31 cellular contexts compared by ENCODE assay signal in genomic region chr5:175501759-175502158, GRCh38. TPM values are rescaled to one million over a fixed set of nuclear protein-coding genes. Genes with fewer than 3 reads are reported as not detected.
DNase-seq lines count a peak whose midpoint lies in the region; ATAC-seq, FAIRE-seq and TF ChIP-seq lines count a peak whose summit lies in the region.
"Had no signal": no experiment of that assay in that cellular context is flagged by ENCODE, and none has a peak within 500 bp of the region (broad histone marks: within the 10 kb centered on the region; RNA-seq: fewer than 3 reads in every experiment).

No MANE protein-coding gene starts in this region.

- intact Hi-C loops in CD4-positive, alpha-beta memory T cell (cut with micrococcal nuclease) = no loop called here
- intact Hi-C loops in right lobe of liver (cut with DNase I) = no loop called here

- H3K4ac ChIP-seq in mesendoderm (ENCODE audit: low read depth, low read length) = no peak overlapping the region

- H2BK15ac ChIP-seq in mesendoderm (replicated peaks; ENCODE audit: low read depth) = no peak overlapping the region

- no peaks in the 10 kb centered on the region for H3K79me1 ChIP-seq in mesendoderm (ENCODE audit: low read length)

- no peaks in the 10 kb centered on the region for H3K9me3 ChIP-seq in CD4-positive, CD25-positive, alpha-beta regulatory T cell (ENCODE audit: control insufficient read depth in 2 of 2, low read length in 2 of 2)
- H3K9me3 ChIP-seq in CD4-positive, alpha-beta memory T cell (ENCODE audit: control insufficient read depth in 1 of 2, low read length in 2 of 2) = no peaks in the 10 kb centered on the region
- no peaks in the 10 kb centered on the region for H3K9me3 ChIP-seq in right lobe of liver
- H3K9me3 ChIP-seq: gastrocnemius medialis, pancreas, Peyer's patch, SJCRH30, upper lobe of left lung had no signal

- no peak overlapping the region for H3K9ac ChIP-seq in mesendoderm (ENCODE audit: low read length)
- H3K9ac ChIP-seq: BLaER1 treated with 17β-estradiol and CSF1 and Interleukin-3, amounts not matched to agents 10 nM and 100 nM; KMS-11 had no signal

- H3K36me3 Mint-ChIP-seq in CD4-positive, CD25-positive, alpha-beta regulatory T cell = peaks cover 35% of the 10 kb centered on the region
- peaks cover 56 to 57% of the 10 kb centered on the region in 2 donors for H3K36me3 Mint-ChIP-seq in CD4-positive, alpha-beta memory T cell
- H3K36me3 Mint-ChIP-seq in activated T-helper 17 cell treated with anti-CD3 and anti-CD28 coated beads, Interleukin-2, amount 50 U/mL, for 72 hours (ENCODE audit: low read depth) = peaks cover 96% of the 10 kb centered on the region
- peaks cover 21% of the 10 kb centered on the region for H3K36me3 Mint-ChIP-seq in chondrocyte (ENCODE audit: low read depth)

- H3K4me3 Mint-ChIP-seq in CD4-positive, CD25-positive, alpha-beta regulatory T cell = no peak overlapping the region
- no peak overlapping the region for H3K4me3 Mint-ChIP-seq in CD4-positive, alpha-beta memory T cell
- no peak overlapping the region for H3K4me3 Mint-ChIP-seq in activated T-helper 17 cell treated with anti-CD3 and anti-CD28 coated beads, Interleukin-2, amount 50 U/mL, for 72 hours
- H3K4me3 Mint-ChIP-seq in chondrocyte (ENCODE audit: unreplicated experiment) = no peak overlapping the region
- H3K4me3 Mint-ChIP-seq: activated naive CD8-positive, alpha-beta T cell treated with anti-CD3 and anti-CD28 coated beads, Interleukin-2, amount 10 ng/mL, durations not matched to agents 7 days and 5 days; nephron had no signal

- H2BK5ac ChIP-seq in mesendoderm (ENCODE audit: low read length) = no peak overlapping the region

- no peak overlapping the region for H4K5ac ChIP-seq in mesendoderm (ENCODE audit: low read length)

- no peak overlapping the region for H4K8ac ChIP-seq in mesendoderm (ENCODE audit: low read depth, low read length)

- TF ChIP-seq POLR2A in GM12891 (IDR thresholded peaks at IDR 0.05; ENCODE audit: low read depth, low read length) = no peak
- TF ChIP-seq POLR2A in right lobe of liver (IDR thresholded peaks at IDR 0.05) = no peak

- no peak overlapping the region for H3K27ac ChIP-seq in CD4-positive, CD25-positive, alpha-beta regulatory T cell (ENCODE audit: insufficient read depth, low read length, poor library complexity, severe bottlenecking)
- H3K27ac ChIP-seq in CD4-positive, alpha-beta memory T cell (ENCODE audit: low read depth, low read length) = no peak overlapping the region
- H3K27ac ChIP-seq in mesendoderm (ENCODE audit: low read depth, low read length) (no peak overlapping the region), right lobe of liver (no peak overlapping the region)
- H3K27ac ChIP-seq: BLaER1 treated with 17β-estradiol and CSF1 and Interleukin-3, amounts not matched to agents 10 nM and 100 nM; gastrocnemius medialis; KMS-11; pancreas; Peyer's patch; SJCRH30; upper lobe of left lung had no signal

- peaks cover 0 to 3% (median 0%) of the 10 kb centered on the region in 7 donors for H3K9me3 Mint-ChIP-seq in CD4-positive, CD25-positive, alpha-beta regulatory T cell
- no peaks in the 10 kb centered on the region for H3K9me3 Mint-ChIP-seq in CD4-positive, alpha-beta memory T cell
- H3K9me3 Mint-ChIP-seq in activated T-helper 17 cell treated with anti-CD3 and anti-CD28 coated beads, Interleukin-2, amount 50 U/mL, for 72 hours = no peaks in the 10 kb centered on the region
- no peaks in the 10 kb centered on the region for H3K9me3 Mint-ChIP-seq in chondrocyte (ENCODE audit: low read depth)
- H3K9me3 Mint-ChIP-seq: nephron had no signal

- no peak for TF ChIP-seq CTCF in chondrocyte (IDR thresholded peaks at IDR 0.05)
- no peak for TF ChIP-seq CTCF in right lobe of liver (IDR thresholded peaks at IDR 0.05)

- peak overlapping the region in 2 of 3 donors; percentile 8 to 57 for H3K27ac Mint-ChIP-seq in CD4-positive, CD25-positive, alpha-beta regulatory T cell
- H3K27ac Mint-ChIP-seq in CD4-positive, alpha-beta memory T cell = peak overlapping the region in 4 of 7 donors; percentile 1 to 86 (median 54)
- peak overlapping the region; percentile 58 for H3K27ac Mint-ChIP-seq in activated T-helper 17 cell treated with anti-CD3 and anti-CD28 coated beads, Interleukin-2, amount 50 U/mL, for 72 hours
- H3K27ac Mint-ChIP-seq in chondrocyte (ENCODE audit: unreplicated experiment) = no peak overlapping the region
- H3K27ac Mint-ChIP-seq: activated naive CD8-positive, alpha-beta T cell treated with anti-CD3 and anti-CD28 coated beads, Interleukin-2, amount 10 ng/mL, durations not matched to agents 7 days and 5 days; nephron had no signal

- no peak for FAIRE-seq in GM12891 (lab: Jason Lieb, UNC)
- FAIRE-seq: D721Med, keratinocyte, pancreas had no signal

- H3K79me2 ChIP-seq in mesendoderm (ENCODE audit: control insufficient read depth, insufficient read depth, low read length) = no peaks in the 10 kb centered on the region

- WGBS in mesendoderm (ENCODE audit: extremely low coverage, insufficient coverage, low lambda C conversion rate) = no CpG with 5 or more reads among the region's 7 CpGs
- 100% methylated on average over 6 of the region's 7 CpGs for WGBS in right lobe of liver (ENCODE audit: insufficient coverage, low coverage, low lambda C conversion rate, missing lambda C conversion rate)

- no peak overlapping the region for H3K18ac ChIP-seq in mesendoderm (ENCODE audit: low read length)

- H3K4me3 ChIP-seq in CD4-positive, CD25-positive, alpha-beta regulatory T cell (ENCODE audit: low read depth, low read length) = no peak overlapping the region
- no peak overlapping the region for H3K4me3 ChIP-seq in CD4-positive, alpha-beta memory T cell (ENCODE audit: low read length in 2 of 2)
- H3K4me3 ChIP-seq in mesendoderm (ENCODE audit: low read length) (no peak overlapping the region), right lobe of liver (no peak overlapping the region)
- H3K4me3 ChIP-seq: BLaER1 treated with 17β-estradiol and CSF1 and Interleukin-3, amounts not matched to agents 10 nM and 100 nM; gastrocnemius medialis; pancreas; Peyer's patch; SJCRH30; smooth muscle cell; upper lobe of left lung had no signal

- no peak overlapping the region for H3K4me2 ChIP-seq in mesendoderm (ENCODE audit: low read length)
- H3K4me2 ChIP-seq: BLaER1 treated with 17β-estradiol and CSF1 and Interleukin-3, amounts not matched to agents 10 nM and 100 nM; KMS-11; smooth muscle cell had no signal

- no peaks in the 10 kb centered on the region for H3K27me3 Mint-ChIP-seq in CD4-positive, CD25-positive, alpha-beta regulatory T cell
- H3K27me3 Mint-ChIP-seq in CD4-positive, alpha-beta memory T cell = no peaks in the 10 kb centered on the region
- H3K27me3 Mint-ChIP-seq in activated T-helper 17 cell treated with anti-CD3 and anti-CD28 coated beads, Interleukin-2, amount 50 U/mL, for 72 hours = no peaks in the 10 kb centered on the region
- no peaks in the 10 kb centered on the region for H3K27me3 Mint-ChIP-seq in chondrocyte (ENCODE audit: low read depth)
- H3K27me3 Mint-ChIP-seq: activated naive CD8-positive, alpha-beta T cell treated with anti-CD3 and anti-CD28 coated beads, Interleukin-2, amount 10 ng/mL, durations not matched to agents 7 days and 5 days had no signal

- CTCF ChIA-PET in CD4-positive, alpha-beta memory T cell (lab: Charles Lee; ENCODE audit: partially characterized antibody) = interaction anchor here (1.2 kb wide), 1 partner anchor 11 kb away, joined by 3 read pairs; no protein-coding TSS in a partner anchor

- no peak for DNase-seq in CD4-positive, CD25-positive, alpha-beta regulatory T cell
- no peak for DNase-seq in CD4-positive, alpha-beta memory T cell
- DNase-seq in mesendoderm (peak; percentile 22), GM12891 (ENCODE audit: insufficient read length, low spot score) (no peak), chondrocyte (ENCODE audit: low spot score) (no peak), right lobe of liver (no peak)
- DNase-seq: activated naive CD8-positive, alpha-beta T cell treated with anti-CD3 and anti-CD28 coated beads, Interleukin-2, amount 10 ng/mL, durations not matched to agents 7 days and 5 days; activated T-cell treated with anti-CD3 and anti-CD28 coated beads, Interleukin-2, amount 50 U/mL, for 1 hour; central memory CD4-positive, alpha-beta T cell; dermis blood vessel endothelial cell; gastrocnemius medialis; hypothalamus; NCI-H1436; NCI-H2081 treated with DMSO at 0.1 percent for 48 hours; NCI-H226; NCI-H69; pancreas; Peyer's patch; SJCRH30; stimulated activated CD4-positive, alpha-beta T cell treated with anti-CD3 and anti-CD28 coated beads, Interleukin-1b, Interleukin-23, amount 100 ng/mL, for 48 hours; T-helper 1 cell; upper lobe of left lung had no signal

- peaks cover 22 to 40% (median 24%) of the 10 kb centered on the region in 4 donors for H3K4me1 Mint-ChIP-seq in CD4-positive, CD25-positive, alpha-beta regulatory T cell
- peaks cover 12 to 55% (median 24%) of the 10 kb centered on the region in 4 donors for H3K4me1 Mint-ChIP-seq in CD4-positive, alpha-beta memory T cell
- H3K4me1 Mint-ChIP-seq in activated T-helper 17 cell treated with anti-CD3 and anti-CD28 coated beads, Interleukin-2, amount 50 U/mL, for 72 hours = peaks cover 25% of the 10 kb centered on the region
- no peaks in the 10 kb centered on the region for H3K4me1 Mint-ChIP-seq in chondrocyte (ENCODE audit: low read depth)
- H3K4me1 Mint-ChIP-seq: nephron had no signal

- POLR2A ChIA-PET in CD4-positive, alpha-beta memory T cell (lab: Charles Lee; ENCODE audit: partially characterized antibody) = no interaction called here

- H3K36me3 ChIP-seq in CD4-positive, CD25-positive, alpha-beta regulatory T cell (ENCODE audit: control insufficient read depth, insufficient read depth, low read length) = peaks cover 22% of the 10 kb centered on the region
- H3K36me3 ChIP-seq in CD4-positive, alpha-beta memory T cell (ENCODE audit: insufficient read depth, low read length) = no peaks in the 10 kb centered on the region
- H3K36me3 ChIP-seq in mesendoderm (ENCODE audit: control insufficient read depth, insufficient read depth, low read length) = no peaks in the 10 kb centered on the region
- peaks cover 0 to 31% (median 5%) of the 10 kb centered on the region in 4 donors for H3K36me3 ChIP-seq in right lobe of liver
- H3K36me3 ChIP-seq: gastrocnemius medialis had no signal

- H2BK120ac ChIP-seq in mesendoderm (ENCODE audit: low read depth, low read length) = no peak overlapping the region

- no peak overlapping the region for H3K56ac ChIP-seq in mesendoderm (ENCODE audit: low read length)

- no peak overlapping the region for H2AK5ac ChIP-seq in mesendoderm (ENCODE audit: low read length)

- no peak overlapping the region for H3K23ac ChIP-seq in mesendoderm (ENCODE audit: low read length)

- no peak for ATAC-seq in CD4-positive, CD25-positive, alpha-beta regulatory T cell (ENCODE audit: low read depth in 2 of 2)
- no peak for ATAC-seq in activated T-helper 17 cell treated with anti-CD3 and anti-CD28 coated beads, Interleukin-2, amount 50 U/mL, for 72 hours (replicated peaks)
- ATAC-seq in right lobe of liver = no peak
- ATAC-seq: gastrocnemius medialis, pancreas had no signal

- no peaks in the 10 kb centered on the region for H3K4me1 ChIP-seq in CD4-positive, CD25-positive, alpha-beta regulatory T cell (ENCODE audit: control insufficient read depth, insufficient read depth, low read length, poor library complexity, severe bottlenecking)
- H3K4me1 ChIP-seq in CD4-positive, alpha-beta memory T cell (ENCODE audit: insufficient read depth, low read length) = peaks cover 3% of the 10 kb centered on the region
- H3K4me1 ChIP-seq in mesendoderm (ENCODE audit: control insufficient read depth, low read depth, low read length) (peaks cover 4% of the 10 kb centered on the region), right lobe of liver (no peaks in the 10 kb centered on the region)
- H3K4me1 ChIP-seq: BLaER1 treated with 17β-estradiol and CSF1 and Interleukin-3, amounts not matched to agents 10 nM and 100 nM; gastrocnemius medialis; pancreas; Peyer's patch; SJCRH30; upper lobe of left lung had no signal

- H3K27me3 ChIP-seq in CD4-positive, CD25-positive, alpha-beta regulatory T cell (ENCODE audit: control insufficient read depth, insufficient read depth, low read length) = no peaks in the 10 kb centered on the region
- no peaks in the 10 kb centered on the region for H3K27me3 ChIP-seq in CD4-positive, alpha-beta memory T cell (ENCODE audit: insufficient read depth, low read length)
- H3K27me3 ChIP-seq in mesendoderm (ENCODE audit: insufficient read depth, low read length, poor library complexity) = no peaks in the 10 kb centered on the region
- H3K27me3 ChIP-seq in right lobe of liver = no peaks in the 10 kb centered on the region
- H3K27me3 ChIP-seq: BLaER1 treated with 17β-estradiol and CSF1 and Interleukin-3, amounts not matched to agents 10 nM and 100 nM; gastrocnemius medialis; pancreas; Peyer's patch; SJCRH30; upper lobe of left lung had no signal

RNA-seq across cellular contexts. Expression of gene SFXN1, which starts 23.4 kb away (rescaled TPM):
- total RNA-seq in CD4-positive, CD25-positive, alpha-beta regulatory T cell = 82.3 TPM
- polyA plus RNA-seq in CD4-positive, CD25-positive, alpha-beta regulatory T cell = 10 to 100 TPM; 63.5 to 83.8 (median 76.0) TPM
- 100 to 1,000 TPM in 1 of 2 experiments, 10 to 100 TPM in 1; 99.2 to 111 TPM for total RNA-seq in CD4-positive, alpha-beta memory T cell
- 10 to 100 TPM; 75.9 to 83.9 TPM for polyA plus RNA-seq in CD4-positive, alpha-beta memory T cell
- 100 to 1,000 TPM; 225 to 256 TPM for total RNA-seq in activated T-helper 17 cell treated with anti-CD3 and anti-CD28 coated beads, Interleukin-2, amount 50 U/mL, for 72 hours
- polyA plus RNA-seq in mesendoderm (2013, experiment 1 of 2) = 63.6 TPM
- polyA plus RNA-seq in mesendoderm (2013, experiment 2 of 2) = 68.6 TPM
- 72.0 TPM for polyA plus RNA-seq in GM12891 (2012; ENCODE audit: low read depth, missing spikeins)
- total RNA-seq in chondrocyte (51.8 to 58.9 TPM (median 57.4 TPM) in 3 replicates), right lobe of liver (100 to 1,000 TPM in 2 of 6 experiments, 10 to 100 TPM in 4; 58.9 to 123 (median 89.1) TPM)

RNA-seq across cellular contexts. Expression of gene DRD1, which starts 57.8 kb away (rescaled TPM):
- total RNA-seq in CD4-positive, CD25-positive, alpha-beta regulatory T cell = not detected
- not detected for polyA plus RNA-seq in CD4-positive, CD25-positive, alpha-beta regulatory T cell
- not detected for total RNA-seq in CD4-positive, alpha-beta memory T cell
- not detected for polyA plus RNA-seq in CD4-positive, alpha-beta memory T cell
- total RNA-seq in activated T-helper 17 cell treated with anti-CD3 and anti-CD28 coated beads, Interleukin-2, amount 50 U/mL, for 72 hours = not detected
- 0.60 TPM for polyA plus RNA-seq in mesendoderm (2013, experiment 1 of 2)
- polyA plus RNA-seq in mesendoderm (2013, experiment 2 of 2) = 0.57 TPM
- polyA plus RNA-seq in GM12891 (2012; ENCODE audit: low read depth, missing spikeins) = not detected
- total RNA-seq in chondrocyte (0.10 to 0.35 TPM (median 0.23 TPM) in 3 replicates), right lobe of liver (under 1 TPM in 3 of 6 experiments, not detected in 3; 0.06 to 0.18 (median 0.15) TPM)
- total RNA-seq: activated CD8-positive, alpha-beta memory T cell treated with anti-CD3 and anti-CD28 coated beads for 36 hours; activated naive CD8-positive, alpha-beta T cell treated with anti-CD3 and anti-CD28 coated beads, Interleukin-2, amount 10 ng/mL, durations not matched to agents 7 days and 5 days; dermis blood vessel endothelial cell; gastrocnemius medialis; mononuclear cell; SJCRH30 had no signal
- polyA plus RNA-seq: keratinocyte had no signal
